ENCODE assay signal across 16 cellular contexts in genomic region chr11:30741039-30741550, GRCh38.
DNase-seq lines count a peak whose midpoint lies in the region; FAIRE-seq and TF ChIP-seq lines count a peak whose summit lies in the region.
"Had no signal": no experiment of that assay in that cellular context is flagged by ENCODE, and none has a peak within 500 bp of the region (broad histone marks: within the 10 kb centered on the region; RNA-seq: fewer than 3 reads in every experiment).

No MANE protein-coding gene starts in this region.

- no peaks in the 10 kb centered on the region for H3K9me3 ChIP-seq in small intestine (ENCODE audit: control insufficient read depth, low read depth)
- H3K9me3 ChIP-seq: SJCRH30 had no signal

- no peak for TF ChIP-seq CTCF in BJ (IDR thresholded peaks at IDR 0.05; ENCODE audit: insufficient read depth, low read depth, low read length)
- no peak for TF ChIP-seq CTCF in fibroblast of villous mesenchyme (IDR thresholded peaks at IDR 0.05; ENCODE audit: insufficient read depth, low read depth, low read length)
- no peak for TF ChIP-seq CTCF in retinal pigment epithelial cell (conservative IDR thresholded peaks at IDR 0.05; ENCODE audit: low read depth, low read length)

- no peak overlapping the region for H3K4me3 ChIP-seq in BJ (ENCODE audit: low read depth, low read length)
- H3K4me3 ChIP-seq in fibroblast of villous mesenchyme (ENCODE audit: low read depth, low read length): no peak overlapping the region
- H3K4me3 ChIP-seq in retinal pigment epithelial cell (ENCODE audit: low read length): no peak overlapping the region
- H3K4me3 ChIP-seq in small intestine (ENCODE audit: low read depth in 1 of 2, low read length in 2 of 2): no peak overlapping the region
- H3K4me3 ChIP-seq: SJCRH30 had no signal

- no peak overlapping the region for H3K27ac ChIP-seq in small intestine (ENCODE audit: low read depth in 1 of 2, low read length in 1 of 2)
- H3K27ac ChIP-seq: SJCRH30 had no signal

- no peaks in the 10 kb centered on the region for H3K4me1 ChIP-seq in small intestine (ENCODE audit: control insufficient read depth in 2 of 2, insufficient read depth in 1 of 2, low read depth in 1 of 2, low read length in 1 of 2)
- H3K4me1 ChIP-seq: SJCRH30 had no signal

- H3K27me3 ChIP-seq in BJ (ENCODE audit: control insufficient read depth, insufficient read depth, low read length) (no peaks in the 10 kb centered on the region), small intestine (ENCODE audit: control insufficient read depth in 2 of 2, insufficient read depth in 2 of 2, low read length in 2 of 2) (no peaks in the 10 kb centered on the region)
- H3K27me3 ChIP-seq: SJCRH30 had no signal

- CTCF ChIA-PET in BJ (lab: Yijun Ruan, JAX): no interaction called here

- peak; percentile 66 for DNase-seq in BJ (ENCODE audit: low read depth)
- DNase-seq in HTR-8/SVneo (ENCODE audit: insufficient read length, low spot score): peak; percentile 3
- peak; percentile 94 for DNase-seq in fibroblast of villous mesenchyme (ENCODE audit: low read depth)
- DNase-seq in retinal pigment epithelial cell (ENCODE audit: low read depth): peak; percentile 84
- DNase-seq in small intestine: no peak
- no peak for DNase-seq in SK-N-DZ (ENCODE audit: low spot score)
- DNase-seq in NCI-H1092 (lab: John Stamatoyannopoulos, UW): no peak
- no peak for DNase-seq in activated T-cell treated with anti-CD3 and anti-CD28 coated beads, Interleukin-2, amount 50 U/mL, for 1 hour
- DNase-seq: activated gamma-delta T cell treated with Interleukin-2 at 50 U/mL for 16 hours; CD4-positive, alpha-beta memory T cell; central memory CD4-positive, alpha-beta T cell; NCI-H2029 treated with DMSO at 0.1 percent for 48 hours; NK-92 treated with Interleukin-12 subunit alpha and Interleukin-12 subunit beta, amount 100 ng/mL, for 24 hours; SJCRH30; stimulated activated CD4-positive, alpha-beta T cell treated with anti-CD3 and anti-CD28 coated beads, Interleukin-2, amount 100 ng/mL, for 48 hours; stimulated activated naive B cell treated with anti-CD40 and anti-IgM and Interleukin-4, amounts not matched to agents 10 μg/mL and 1 μg/mL and 100 μg/mL, for 72 hours had no signal

- POLR2A ChIA-PET in BJ (lab: Charles Lee): no interaction called here

- WGBS in small intestine, 3 donors: 80 to 85% (median 80%) methylated on average over 10 of the region's 10 CpGs

- no peak for FAIRE-seq in HTR-8/SVneo (lab: Jason Lieb, UNC)
- no peak for FAIRE-seq in small intestine (lab: Jason Lieb, UNC)

- H3K36me3 ChIP-seq in BJ (ENCODE audit: control insufficient read depth, insufficient read depth, low read length) (no peaks in the 10 kb centered on the region), small intestine (ENCODE audit: control insufficient read depth in 2 of 2, insufficient read depth in 2 of 2, low read length in 2 of 2) (no peaks in the 10 kb centered on the region)
- H3K36me3 ChIP-seq: SJCRH30 had no signal

Comparison
In these comparisons a context has a peak if more than half of its experiments do, and no peak if none do; other contexts are left out.
1. DNase-seq: peak in BJ (single experiment), HTR-8/SVneo (single experiment), fibroblast of villous mesenchyme (single experiment) and retinal pigment epithelial cell (single experiment); none in small intestine (single experiment), SK-N-DZ (single experiment), NCI-H1092 (single experiment) and activated T-cell treated with anti-CD3 and anti-CD28 coated beads, Interleukin-2, amount 50 U/mL, for 1 hour (single experiment).